Comparison of ENCODE assay signal across 8 cellular contexts in genomic region chr22:18000441-18001039, GRCh38. TPM values are rescaled to one million over a fixed set of nuclear protein-coding genes. Genes with fewer than 3 reads are reported as not detected.
DNase-seq lines count a peak whose midpoint lies in the region; ATAC-seq and TF ChIP-seq lines count a peak whose summit lies in the region.

No MANE protein-coding gene starts in this region.

- intact Hi-C loops in prostate gland (cut with DNase I), result loop anchor here (1.0 to 2.0 kb wide), 3 partner anchors 24 to 90 kb away; partner anchors contain the start of genes MICAL3 and PEX26

- POLR2A ChIA-PET in BJ (lab: Charles Lee), result no interaction called here

- peak overlapping the region; percentile 73 to 97 (median 87) for H3K27ac Mint-ChIP-seq in IgD-negative memory B cell
- no peak overlapping the region for H3K27ac Mint-ChIP-seq in activated T-cell treated with anti-CD3 and anti-CD28 coated beads, Interleukin-2, amount 50 U/mL, for 72 hours

- H3K27me3 ChIP-seq in BJ (ENCODE audit: control insufficient read depth, insufficient read depth, low read length) (no peaks in the 10 kb centered on the region), gastroesophageal sphincter (no peaks in the 10 kb centered on the region), prostate gland (replicated peaks; ENCODE audit: insufficient read depth) (no peaks in the 10 kb centered on the region)

- H3K9me3 Mint-ChIP-seq in IgD-negative memory B cell, result no peaks in the 10 kb centered on the region
- H3K9me3 Mint-ChIP-seq in activated T-cell treated with anti-CD3 and anti-CD28 coated beads, Interleukin-2, amount 50 U/mL, for 72 hours, result no peaks in the 10 kb centered on the region

- H3K4me3 Mint-ChIP-seq in IgD-negative memory B cell, result peak overlapping the region; percentile 78 to 93 (median 88)
- H3K4me3 Mint-ChIP-seq in activated T-cell treated with anti-CD3 and anti-CD28 coated beads, Interleukin-2, amount 50 U/mL, for 72 hours, result peak overlapping the region; percentile 77 to 88

- peaks cover 0 to 48% (median 3%) of the 10 kb centered on the region in 3 donors for H3K4me1 ChIP-seq in gastroesophageal sphincter
- H3K4me1 ChIP-seq in prostate gland (replicated peaks), result peaks cover 3% of the 10 kb centered on the region

- no peak for TF ChIP-seq EP300 in gastroesophageal sphincter (IDR thresholded peaks at IDR 0.05)

- DNase-seq in BJ (ENCODE audit: low read depth) (no peak), prostate gland (ENCODE audit: low spot score) (peak; percentile 18), AG08396 (ENCODE audit: low spot score) (no peak), KG1 (lab: John Stamatoyannopoulos, UW) (no peak)
- DNase-seq in activated T-cell treated with anti-CD3 and anti-CD28 coated beads, Interleukin-2, amount 50 U/mL, for 72 hours, result peak; percentile 21 to 30

- H3K27ac ChIP-seq in gastroesophageal sphincter (peak overlapping the region; percentile 72 to 96 (median 92)), prostate gland (peak overlapping the region; percentile 88 to 89)

- ATAC-seq in activated T-cell treated with anti-CD3 and anti-CD28 coated beads, Interleukin-2, amount 50 U/mL, for 72 hours (replicated peaks in 1 of 2), result no peak
- ATAC-seq in gastroesophageal sphincter (no peak), GM21381 (IDR thresholded peaks at IDR 0.05; ENCODE audit: unreplicated experiment) (no peak)

- H3K27me3 Mint-ChIP-seq in IgD-negative memory B cell, result peaks cover 1% of the 10 kb centered on the region
- H3K27me3 Mint-ChIP-seq in activated T-cell treated with anti-CD3 and anti-CD28 coated beads, Interleukin-2, amount 50 U/mL, for 72 hours (ENCODE audit: low read depth), result peaks cover 16% of the 10 kb centered on the region

- H3K4me1 Mint-ChIP-seq in IgD-negative memory B cell, result peaks cover 44 to 56% (median 52%) of the 10 kb centered on the region in 3 donors
- H3K4me1 Mint-ChIP-seq in activated T-cell treated with anti-CD3 and anti-CD28 coated beads, Interleukin-2, amount 50 U/mL, for 72 hours (ENCODE audit: low read depth), result peaks cover 52% of the 10 kb centered on the region

- no peaks in the 10 kb centered on the region for H3K36me3 Mint-ChIP-seq in IgD-negative memory B cell
- peaks cover 0 to 1% of the 10 kb centered on the region in 2 donors for H3K36me3 Mint-ChIP-seq in activated T-cell treated with anti-CD3 and anti-CD28 coated beads, Interleukin-2, amount 50 U/mL, for 72 hours (ENCODE audit: insufficient read depth in 2 of 2)

- H3K36me3 ChIP-seq in BJ (ENCODE audit: control insufficient read depth, insufficient read depth, low read length) (no peaks in the 10 kb centered on the region), gastroesophageal sphincter (no peaks in the 10 kb centered on the region), prostate gland (no peaks in the 10 kb centered on the region)

- peak overlapping the region; percentile 64 for H3K4me3 ChIP-seq in BJ (ENCODE audit: low read depth, low read length)
- peak overlapping the region; percentile 62 to 79 for H3K4me3 ChIP-seq in gastroesophageal sphincter
- H3K4me3 ChIP-seq in prostate gland, result peak overlapping the region; percentile 81 to 91

- WGBS in gastroesophageal sphincter (ENCODE audit: low coverage in 1 of 2), 2 donors, result no CpG with 5 or more reads among the region's 52 CpGs
- WGBS in prostate gland, result under 1% methylated on average over 29 of the region's 52 CpGs

- CTCF ChIA-PET in BJ (lab: Yijun Ruan, JAX), result interaction anchor here (0.6 to 4.8 kb wide), 15 partner anchors 14 to 170 kb away, joined by 3 to 42 read pairs (median 4); partner anchors contain the start of genes MICAL3 and PEX26

- TF ChIP-seq CTCF in BJ (IDR thresholded peaks at IDR 0.05; ENCODE audit: insufficient read depth, low read depth, low read length) (no peak), gastroesophageal sphincter (IDR thresholded peaks at IDR 0.05) (no peak), prostate gland (IDR thresholded peaks at IDR 0.05) (no peak)

- TF ChIP-seq POLR2A in gastroesophageal sphincter (IDR thresholded peaks at IDR 0.05), result no peak
- TF ChIP-seq POLR2A in prostate gland (IDR thresholded peaks at IDR 0.05), result no peak

- no peaks in the 10 kb centered on the region for H3K9me3 ChIP-seq in gastroesophageal sphincter
- no peaks in the 10 kb centered on the region for H3K9me3 ChIP-seq in prostate gland

RNA-seq across cellular contexts. Expression of gene MICAL3, which starts 23.8 kb away (rescaled TPM):
- polyA plus RNA-seq in BJ (2011; rRNA removed) (13.4 and 16.4 TPM in 2 replicates), IgD-negative memory B cell (12.0 TPM)
- polyA minus RNA-seq in BJ (2011; rRNA and poly(A)+ RNA removed), result 18.9 and 20.1 TPM in 2 replicates
- total RNA-seq in activated T-cell treated with anti-CD3 and anti-CD28 coated beads, Interleukin-2, amount 50 U/mL, for 72 hours, result 10 to 100 TPM; 17.9 to 26.0 TPM
- total RNA-seq in gastroesophageal sphincter (100 to 1,000 TPM in 1 of 4 donors, 10 to 100 TPM in 3; 37.3 to 120 (median 51.5) TPM), prostate gland (10 to 100 TPM; 58.6 to 78.7 TPM)

Comparison
In these comparisons a context has a peak if more than half of its experiments do, and no peak if none do; other contexts are left out.
1. DNase-seq: peak in activated T-cell treated with anti-CD3 and anti-CD28 coated beads, Interleukin-2, amount 50 U/mL, for 72 hours (2 of 2) and prostate gland (single experiment); none in BJ (single experiment), AG08396 (single experiment) and KG1 (single experiment).
2. Peak in every context shown above with its lines, with median percentiles within 50 percentile points of each other: H3K4me3 ChIP-seq.